ENCODE assay signal across 10 cellular contexts in genomic region chr22:31945971-31946680, GRCh38. TPM values are rescaled to one million over a fixed set of nuclear protein-coding genes. Genes with fewer than 3 reads are reported as not detected.
A peak's percentile ranks its signal among the peaks of the same experiment; 100 is the strongest.
DNase-seq lines count a peak whose midpoint lies in the region; TF ChIP-seq lines count a peak whose summit lies in the region.
"Had no signal": no experiment of that assay in that cellular context is flagged by ENCODE, and none has a peak within 500 bp of the region (broad histone marks: within the 10 kb centered on the region; RNA-seq: fewer than 3 reads in every experiment).

No MANE protein-coding gene starts in this region.

- peak overlapping the region; percentile 30 to 93 (median 78) for H3K4me3 ChIP-seq in transverse colon

- TF ChIP-seq EP300 in transverse colon (IDR thresholded peaks at IDR 0.05; ENCODE audit: low read depth), result no peak

- intact Hi-C loops in transverse colon (cut with DNase I; ENCODE audit: low total_unique reads), result no loop called here

- TF ChIP-seq POLR2A in transverse colon (IDR thresholded peaks at IDR 0.05), result no peak

- peaks cover 15 to 44% (median 32%) of the 10 kb centered on the region in 4 donors for H3K4me1 ChIP-seq in transverse colon

- DNase-seq in NCI-H82 (lab: John Stamatoyannopoulos, UW) (peak; percentile 27), NCI-H82 treated with DMSO at 0.1 percent for 48 hours (lab: John Stamatoyannopoulos, UW; ENCODE audit: unreplicated experiment) (no peak), astrocyte of the hippocampus (ENCODE audit: low read depth, low spot score) (peak; percentile 53), transverse colon (no peak), RPMI8226 (no peak), NCI-H345 (lab: John Stamatoyannopoulos, UW) (no peak)
- DNase-seq in stimulated activated naive CD4-positive, alpha-beta T cell treated with Interleukin-2 at 50 U/mL for 16 hours (lab: John Stamatoyannopoulos, UW), result no peak
- DNase-seq: activated B cell treated with CpG ODN at 0.5 μM for 24 hours, glutamatergic neuron had no signal

- H3K27me3 ChIP-seq in layer of hippocampus (ENCODE audit: control insufficient read depth, insufficient read depth, low read length), result no peaks in the 10 kb centered on the region
- H3K27me3 ChIP-seq in transverse colon, result no peaks in the 10 kb centered on the region

- H3K36me3 ChIP-seq in transverse colon, result peaks cover 0 to 9% (median 0%) of the 10 kb centered on the region in 4 donors

- peak overlapping the region; percentile 98 for H3K27ac ChIP-seq in layer of hippocampus (ENCODE audit: low read depth, low read length)
- peak overlapping the region; percentile 98 to 100 (median 100) for H3K27ac ChIP-seq in transverse colon

- no peak for TF ChIP-seq CTCF in transverse colon (IDR thresholded peaks at IDR 0.05)

- in situ Hi-C loops in transverse colon (cut with MboI; ENCODE audit: low pct_ligation_motif_present in 1 of 4, low pct_unique_long_range_greater_than_20kb in 1 of 4, low sequenced_read_pairs in 3 of 4), result loop anchor here in 1 of 4 donors (25.0 kb wide), 1 partner anchor 284 kb away; the partner anchor contains the start of gene PISD

- no peaks in the 10 kb centered on the region for H3K9me3 ChIP-seq in transverse colon

- 30 to 36% methylated on average over 7 to 8 of the region's 8 CpGs for WGBS in transverse colon (ENCODE audit: low coverage in 1 of 2), 2 donors

RNA-seq across cellular contexts. Expression of gene YWHAH, which starts 1.8 kb away (rescaled TPM):
- 100 to 1,000 TPM in 2 of 4 donors, 10 to 100 TPM in 2; 83.7 to 155 (median 109) TPM for total RNA-seq in transverse colon

Comparison
In these comparisons a context has a peak if more than half of its experiments do, and no peak if none do; other contexts are left out.
1. DNase-seq: peak in NCI-H82 (single experiment) and astrocyte of the hippocampus (single experiment); none in NCI-H82 treated with DMSO at 0.1 percent for 48 hours (single experiment), transverse colon (single experiment), RPMI8226 (single experiment), NCI-H345 (single experiment) and stimulated activated naive CD4-positive, alpha-beta T cell treated with Interleukin-2 at 50 U/mL for 16 hours (single experiment).